In the genomic region with DNA sequence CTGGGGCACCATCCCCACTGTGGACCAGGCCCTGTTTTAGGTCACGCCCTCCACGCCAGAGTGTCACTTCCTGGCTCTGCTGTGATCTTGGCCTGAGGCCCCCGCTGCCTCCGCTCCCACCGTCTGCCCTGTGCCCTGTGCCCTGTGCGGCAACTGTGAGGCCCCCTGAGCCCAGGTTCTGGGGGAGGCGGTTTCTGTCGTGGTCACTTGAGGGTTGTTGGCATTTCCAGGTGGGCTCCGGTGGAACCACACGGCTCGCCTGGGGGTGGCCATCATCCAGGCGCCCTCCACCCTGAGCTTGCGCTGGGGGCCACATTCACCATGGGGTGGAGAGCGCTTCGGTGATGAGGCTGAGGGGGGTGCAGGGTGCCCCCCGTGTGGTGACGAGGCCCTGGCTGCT, we compare ENCODE assay signal across 27 cellular contexts. TPM values are rescaled to one million over a fixed set of nuclear protein-coding genes. Genes with fewer than 3 reads are reported as not detected.
"Had no signal": no experiment of that assay in that cellular context is flagged by ENCODE, and none has a peak within 500 bp of the region (broad histone marks: within the 10 kb centered on the region; RNA-seq: fewer than 3 reads in every experiment).

No MANE protein-coding gene starts in this region.

- ATAC-seq: activated CD4-positive, alpha-beta T cell treated with anti-CD3 and anti-CD28 coated beads for 36 hours; activated CD8-positive, alpha-beta T cell treated with anti-CD3 and anti-CD28 coated beads, Interleukin-2, amount 10 ng/mL, durations not matched to agents 7 days and 5 days; WTC11 had no signal

- H3K27me3 Mint-ChIP-seq: activated CD4-positive, alpha-beta T cell treated with anti-CD3 and anti-CD28 coated beads for 36 hours; activated CD4-positive, alpha-beta T cell treated with anti-CD3 and anti-CD28 coated beads, Interleukin-2, amount 10 ng/mL, durations not matched to agents 7 days and 5 days; activated naive CD4-positive, alpha-beta T cell treated with anti-CD3 and anti-CD28 coated beads, Interleukin-2, amount 50 U/mL, for 24 hours; activated T-cell treated with anti-CD3 and anti-CD28 coated beads, Interleukin-2, amount 50 U/mL, for 24 hours had no signal

- H3K9me3 ChIP-seq: SJCRH30 had no signal

- DNase-seq: activated CD4-positive, alpha-beta T cell treated with anti-CD3 and anti-CD28 coated beads for 36 hours; activated CD4-positive, alpha-beta T cell treated with anti-CD3 and anti-CD28 coated beads, Interleukin-2, amount 10 ng/mL, durations not matched to agents 7 days and 5 days; activated CD4-positive, alpha-beta T cell treated with anti-CD3 and anti-CD28 coated beads, Interleukin-2, amount 50 U/mL, for 48 hours; activated CD8-positive, alpha-beta T cell treated with anti-CD3 and anti-CD28 coated beads, Interleukin-2, amount 10 ng/mL, durations not matched to agents 7 days and 5 days; activated gamma-delta T cell; activated naive CD4-positive, alpha-beta T cell treated with Interleukin-2 at 50 U/mL for 16 hours; activated T-cell treated with anti-CD3 and anti-CD28 coated beads, Interleukin-2, amount 50 U/mL, for 24 hours; caudate nucleus; KBM-7; NCI-H1105; NCI-H1417 treated with DMSO at 0.1 percent for 48 hours; NCI-H187 treated with DMSO at 0.1 percent for 48 hours; NCI-H2081; NCI-H226; NCI-H446 treated with DMSO at 0.1 percent for 48 hours; NCI-H524; NCI-H69; NK-92 treated with Interleukin-12 subunit alpha and Interleukin-12 subunit beta, amount 100 ng/mL, for 24 hours; PC-3; SHP77; SJCRH30; T1000 had no signal

- H3K4me1 ChIP-seq: SJCRH30 had no signal

- H3K9me3 Mint-ChIP-seq: activated naive CD4-positive, alpha-beta T cell treated with anti-CD3 and anti-CD28 coated beads, Interleukin-2, amount 50 U/mL, for 24 hours; WTC11 had no signal

- H3K27ac Mint-ChIP-seq: activated CD4-positive, alpha-beta T cell treated with anti-CD3 and anti-CD28 coated beads for 36 hours; activated CD4-positive, alpha-beta T cell treated with anti-CD3 and anti-CD28 coated beads, Interleukin-2, amount 10 ng/mL, durations not matched to agents 7 days and 5 days; activated CD8-positive, alpha-beta T cell treated with anti-CD3 and anti-CD28 coated beads, Interleukin-2, amount 10 ng/mL, durations not matched to agents 7 days and 5 days; activated naive CD4-positive, alpha-beta T cell treated with anti-CD3 and anti-CD28 coated beads, Interleukin-2, amount 50 U/mL, for 24 hours; activated T-cell treated with anti-CD3 and anti-CD28 coated beads, Interleukin-2, amount 50 U/mL, for 24 hours; activated T-helper 2 cell treated with anti-CD3 and anti-CD28 coated beads, Interferon-gamma antibody, Interleukin-2, Interleukin-4, amounts not matched to agents 10 μg/mL and 5 μg/mL and 100 μg/mL, durations not matched to agents 14 hours and 24 hours and 36 hours; brain; WTC11 had no signal

- H3K27ac ChIP-seq: SJCRH30, SK-N-MC had no signal

- H3K4me3 ChIP-seq: SJCRH30, SK-N-MC had no signal

- H3K36me3 Mint-ChIP-seq: brain had no signal

- H3K4me1 Mint-ChIP-seq: brain, WTC11 had no signal

- H3K27me3 ChIP-seq: SJCRH30 had no signal

- H3K4me3 Mint-ChIP-seq: activated CD4-positive, alpha-beta T cell treated with anti-CD3 and anti-CD28 coated beads for 36 hours; activated CD4-positive, alpha-beta T cell treated with anti-CD3 and anti-CD28 coated beads, Interleukin-2, amount 10 ng/mL, durations not matched to agents 7 days and 5 days; activated CD8-positive, alpha-beta T cell treated with anti-CD3 and anti-CD28 coated beads, Interleukin-2, amount 10 ng/mL, durations not matched to agents 7 days and 5 days; activated naive CD4-positive, alpha-beta T cell treated with anti-CD3 and anti-CD28 coated beads, Interleukin-2, amount 50 U/mL, for 24 hours; activated T-cell treated with anti-CD3 and anti-CD28 coated beads, Interleukin-2, amount 50 U/mL, for 24 hours; brain; WTC11 had no signal

RNA-seq across cellular contexts. Expression of gene GRIN1, which starts 31.0 kb away (rescaled TPM):
- total RNA-seq: activated CD8-positive, alpha-beta T cell treated with anti-CD3 and anti-CD28 coated beads, Interleukin-2, amount 10 ng/mL, durations not matched to agents 7 days and 5 days had no signal
